1 cellular context compared by ENCODE assay signal in the genomic region with DNA sequence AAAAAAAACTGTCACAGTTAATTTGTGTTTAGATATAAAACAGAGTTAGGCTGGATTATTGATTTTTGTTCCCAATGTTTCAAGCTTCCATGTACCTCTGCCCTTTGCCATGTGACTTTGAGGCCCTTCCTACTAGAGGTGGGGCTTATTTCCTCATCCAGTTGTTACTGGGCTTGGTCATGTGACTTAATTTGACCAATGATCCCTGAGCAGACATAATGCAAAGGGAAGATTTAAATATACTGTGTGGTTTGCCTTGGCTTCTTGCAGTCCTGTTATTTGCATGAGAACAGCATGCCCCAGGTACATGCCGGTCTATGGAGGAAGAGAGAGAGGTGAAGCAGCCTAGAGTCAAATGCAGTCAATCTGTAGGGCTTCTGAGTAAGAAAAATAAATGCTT.
A peak's percentile ranks its signal among the peaks of the same experiment; 100 is the strongest.
TF ChIP-seq lines count a peak whose summit lies in the region.

No MANE protein-coding gene starts in this region.

TF ChIP-seq in H1, 55 proteins besides CTCF, POLR2A, EP300 and RAD21:
- TF ChIP-seq, protein P1, sequence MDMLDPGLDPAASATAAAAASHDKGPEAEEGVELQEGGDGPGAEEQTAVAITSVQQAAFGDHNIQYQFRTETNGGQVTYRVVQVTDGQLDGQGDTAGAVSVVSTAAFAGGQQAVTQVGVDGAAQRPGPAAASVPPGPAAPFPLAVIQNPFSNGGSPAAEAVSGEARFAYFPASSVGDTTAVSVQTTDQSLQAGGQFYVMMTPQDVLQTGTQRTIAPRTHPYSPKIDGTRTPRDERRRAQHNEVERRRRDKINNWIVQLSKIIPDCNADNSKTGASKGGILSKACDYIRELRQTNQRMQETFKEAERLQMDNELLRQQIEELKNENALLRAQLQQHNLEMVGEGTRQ (IDR thresholded peaks at IDR 0.05; ENCODE audit: low read length): peak; percentile 85
- no peak for TF ChIP-seq SAP30 (IDR thresholded peaks at IDR 0.05; ENCODE audit: insufficient read depth, insufficient replicate concordance, low read length)
- TF ChIP-seq MAFK (IDR thresholded peaks at IDR 0.05; ENCODE audit: low read depth, low read length): no peak
- no peak for TF ChIP-seq TAF7 (optimal IDR thresholded peaks at IDR 0.05; ENCODE audit: borderline replicate concordance, low read depth, low read length)
- TF ChIP-seq, protein P2, sequence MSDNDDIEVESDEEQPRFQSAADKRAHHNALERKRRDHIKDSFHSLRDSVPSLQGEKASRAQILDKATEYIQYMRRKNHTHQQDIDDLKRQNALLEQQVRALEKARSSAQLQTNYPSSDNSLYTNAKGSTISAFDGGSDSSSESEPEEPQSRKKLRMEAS (IDR thresholded peaks at IDR 0.05): peak; percentile 58
- no peak for TF ChIP-seq HDAC2 (IDR thresholded peaks at IDR 0.05; ENCODE audit: borderline replicate concordance in 1 of 2, low read depth in 2 of 2, low read length in 2 of 2)
- peak; percentile 87 for TF ChIP-seq SP1 (IDR thresholded peaks at IDR 0.05; ENCODE audit: low read depth, low read length)
- no peak for TF ChIP-seq SP2 (IDR thresholded peaks at IDR 0.05; ENCODE audit: low read length)
- no peak for TF ChIP-seq RBBP5 (IDR thresholded peaks at IDR 0.05; ENCODE audit: borderline replicate concordance, low read depth, low read length)
- TF ChIP-seq, protein P3, sequence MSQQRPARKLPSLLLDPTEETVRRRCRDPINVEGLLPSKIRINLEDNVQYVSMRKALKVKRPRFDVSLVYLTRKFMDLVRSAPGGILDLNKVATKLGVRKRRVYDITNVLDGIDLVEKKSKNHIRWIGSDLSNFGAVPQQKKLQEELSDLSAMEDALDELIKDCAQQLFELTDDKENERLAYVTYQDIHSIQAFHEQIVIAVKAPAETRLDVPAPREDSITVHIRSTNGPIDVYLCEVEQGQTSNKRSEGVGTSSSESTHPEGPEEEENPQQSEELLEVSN (IDR thresholded peaks at IDR 0.05): peak; percentile 50; the same call in 1 of the 2 replicates
- no peak for TF ChIP-seq ZNF274 (IDR thresholded peaks at IDR 0.05; ENCODE audit: borderline replicate concordance, extremely low read depth, low read length)
- TF ChIP-seq TCF12 (IDR thresholded peaks at IDR 0.05; ENCODE audit: low read depth, low read length): no peak
